Comparison of ENCODE assay signal across 8 cellular contexts in the genomic region with DNA sequence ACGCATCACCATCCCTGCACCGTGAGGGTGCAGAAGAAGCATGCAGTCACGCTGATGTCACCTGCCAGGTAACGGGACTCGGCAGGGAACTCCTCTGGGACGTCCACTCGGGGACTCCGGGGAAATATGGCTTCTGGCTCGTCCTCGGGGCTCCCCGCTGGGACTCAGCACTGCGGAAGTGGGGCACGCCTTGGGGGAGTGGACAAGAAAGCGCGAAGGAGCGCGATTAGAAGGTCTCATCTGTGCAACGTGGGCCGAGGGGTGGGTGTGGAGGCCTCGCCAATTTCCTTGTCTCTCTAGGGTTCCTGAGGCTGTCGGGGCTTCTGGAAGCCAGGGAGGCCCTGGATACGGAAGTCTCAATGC. TPM values are rescaled to one million over a fixed set of nuclear protein-coding genes. Genes with fewer than 3 reads are reported as not detected.
DNase-seq lines count a peak whose midpoint lies in the region; ATAC-seq and TF ChIP-seq lines count a peak whose summit lies in the region.

No MANE protein-coding gene starts in this region.

- H3K9me3 Mint-ChIP-seq in activated CD4-positive, alpha-beta T cell treated with anti-CD3 and anti-CD28 coated beads, Interleukin-2, amount 10 ng/mL, durations not matched to agents 7 days and 5 days: no peaks in the 10 kb centered on the region

- H3K27ac ChIP-seq in DOHH2 (ENCODE audit: low read depth, low read length) (no peak overlapping the region), mesenchymal stem cell (ENCODE audit: low read length, poor library complexity, severe bottlenecking) (peak overlapping the region; percentile 88)

- no peaks in the 10 kb centered on the region for H3K9me2 ChIP-seq in DOHH2 (replicated peaks; ENCODE audit: control insufficient read depth, low read length)

- peak overlapping the region; percentile 58 to 59 for H3K18ac ChIP-seq in mesenchymal stem cell (ENCODE audit: low read depth in 1 of 2, low read length in 2 of 2)

- H3K79me2 ChIP-seq in DOHH2 (ENCODE audit: control insufficient read depth, low read length): peaks cover 70% of the 10 kb centered on the region

- peak overlapping the region; percentile 39 for H2BK120ac ChIP-seq in mesenchymal stem cell (ENCODE audit: low read depth, low read length)

- peaks cover 6% of the 10 kb centered on the region for H3K79me1 ChIP-seq in mesenchymal stem cell (replicated peaks; ENCODE audit: low read length, poor library complexity, severe bottlenecking)

- no peak for ATAC-seq in GM18520 (IDR thresholded peaks at IDR 0.05; ENCODE audit: unreplicated experiment)

- H3K27me3 ChIP-seq in DOHH2 (ENCODE audit: control insufficient read depth, low read length) (no peaks in the 10 kb centered on the region), mesenchymal stem cell (ENCODE audit: control insufficient read depth in 1 of 2, insufficient read depth in 1 of 2, low read length in 2 of 2) (no peaks in the 10 kb centered on the region)

- H3K4ac ChIP-seq in mesenchymal stem cell (ENCODE audit: low read depth in 1 of 2, low read length in 2 of 2): peak overlapping the region in 1 of 2 experiments; percentile 89

- H4K91ac ChIP-seq in mesenchymal stem cell (ENCODE audit: low read length): peak overlapping the region; percentile 28

- WGBS in mesenchymal stem cell: under 1% methylated on average over 22 of the region's 22 CpGs

- peak overlapping the region; percentile 67 for H2BK5ac ChIP-seq in mesenchymal stem cell (ENCODE audit: low read depth, low read length, poor library complexity, severe bottlenecking)

- H3K36me3 Mint-ChIP-seq in activated CD4-positive, alpha-beta T cell treated with anti-CD3 and anti-CD28 coated beads, Interleukin-2, amount 10 ng/mL, durations not matched to agents 7 days and 5 days (ENCODE audit: low read depth): peaks cover 12% of the 10 kb centered on the region

- peaks cover 30% of the 10 kb centered on the region for H4K20me1 ChIP-seq in DOHH2 (ENCODE audit: control insufficient read depth, insufficient read depth, low read depth, low read length)

- peak overlapping the region; percentile 87 for H3K27ac Mint-ChIP-seq in activated CD4-positive, alpha-beta T cell treated with anti-CD3 and anti-CD28 coated beads, Interleukin-2, amount 10 ng/mL, durations not matched to agents 7 days and 5 days

- peak overlapping the region; percentile 77 for H4K8ac ChIP-seq in mesenchymal stem cell (ENCODE audit: low read length)

- no peaks in the 10 kb centered on the region for H3K9me3 ChIP-seq in DOHH2 (ENCODE audit: control insufficient read depth, insufficient read depth, low read length)
- H3K9me3 ChIP-seq in mesenchymal stem cell (ENCODE audit: control insufficient read depth, low read length): no peaks in the 10 kb centered on the region

- H3K4me2 ChIP-seq in DOHH2 (ENCODE audit: low read length) (peak overlapping the region; percentile 77), mesenchymal stem cell (ENCODE audit: low read length, poor library complexity, severe bottlenecking) (peak overlapping the region; percentile 81)

- peak overlapping the region; percentile 66 for H2AFZ ChIP-seq in mesenchymal stem cell (ENCODE audit: low read depth, low read length)

- H3K4me3 Mint-ChIP-seq in activated CD4-positive, alpha-beta T cell treated with anti-CD3 and anti-CD28 coated beads, Interleukin-2, amount 10 ng/mL, durations not matched to agents 7 days and 5 days: peak overlapping the region; percentile 93

- no peak overlapping the region for H3K23ac ChIP-seq in mesenchymal stem cell (ENCODE audit: low read length in 2 of 2)

- H3K14ac ChIP-seq in mesenchymal stem cell (ENCODE audit: low read length in 2 of 2): no peak overlapping the region

- no peak overlapping the region for H2BK12ac ChIP-seq in mesenchymal stem cell (ENCODE audit: low read length in 2 of 2)

- peak overlapping the region; percentile 97 for H3K9ac ChIP-seq in mesenchymal stem cell (ENCODE audit: low read length)

- POLR2A ChIA-PET in activated CD4-positive, alpha-beta T cell treated with anti-CD3 and anti-CD28 coated beads, Interleukin-2, amount 10 ng/mL, durations not matched to agents 7 days and 5 days (lab: Charles Lee): no interaction called here

- peak overlapping the region; percentile 15 for H2BK15ac ChIP-seq in mesenchymal stem cell (ENCODE audit: low read depth, poor library complexity, severe bottlenecking)

- H2AK5ac ChIP-seq in mesenchymal stem cell (ENCODE audit: low read length, severe bottlenecking): peak overlapping the region; percentile 20

- H3K36me3 ChIP-seq in DOHH2 (ENCODE audit: control insufficient read depth, low read length): peaks cover 34% of the 10 kb centered on the region
- peaks cover 0 to 6% of the 10 kb centered on the region in 2 experiments for H3K36me3 ChIP-seq in mesenchymal stem cell (ENCODE audit: control insufficient read depth in 1 of 2, insufficient read depth in 2 of 2, low read depth in 1 of 2, low read length in 2 of 2)

- H3K27me3 Mint-ChIP-seq in activated CD4-positive, alpha-beta T cell treated with anti-CD3 and anti-CD28 coated beads, Interleukin-2, amount 10 ng/mL, durations not matched to agents 7 days and 5 days: no peaks in the 10 kb centered on the region

- H3K4me3 ChIP-seq in DOHH2 (ENCODE audit: low read length) (peak overlapping the region; percentile 93), mesenchymal stem cell (ENCODE audit: insufficient read depth in 1 of 2, low read depth in 1 of 2, low read length in 2 of 2) (peak overlapping the region; percentile 77 to 94)

- H3K4me1 ChIP-seq in DOHH2 (ENCODE audit: control insufficient read depth, low read length) (peaks cover 53% of the 10 kb centered on the region), mesenchymal stem cell (ENCODE audit: control insufficient read depth, insufficient read depth, low read depth, low read length) (peaks cover 4% of the 10 kb centered on the region)

- CTCF ChIA-PET in activated CD4-positive, alpha-beta T cell treated with anti-CD3 and anti-CD28 coated beads, Interleukin-2, amount 10 ng/mL, durations not matched to agents 7 days and 5 days (lab: Charles Lee): interaction anchor here (1.2 kb wide), 1 partner anchor 224 kb away, joined by 3 read pairs; the partner anchor contains the start of gene CRPPA

- DNase-seq in NCI-H2107 (lab: John Stamatoyannopoulos, UW) (peak; percentile 23), dermis blood vessel endothelial cell (peak; percentile 31), mesenchymal stem cell (peak; percentile 73), DMS153 treated with DMSO at 0.1 percent for 48 hours (lab: John Stamatoyannopoulos, UW; ENCODE audit: unreplicated experiment) (no peak)
- peak; percentile 63 for DNase-seq in activated CD4-positive, alpha-beta T cell treated with anti-CD3 and anti-CD28 coated beads, Interleukin-2, amount 10 ng/mL, durations not matched to agents 7 days and 5 days
- DNase-seq in stimulated activated CD8-positive, alpha-beta memory T cell treated with anti-CD3 and anti-CD28 coated beads, Interleukin-7, amount 100 ng/mL, for 24 hours (ENCODE audit: low read depth): peak; percentile 14

- H3K4me1 Mint-ChIP-seq in activated CD4-positive, alpha-beta T cell treated with anti-CD3 and anti-CD28 coated beads, Interleukin-2, amount 10 ng/mL, durations not matched to agents 7 days and 5 days: peaks cover 42% of the 10 kb centered on the region

- no peak for TF ChIP-seq CTCF in DOHH2 (IDR thresholded peaks at IDR 0.05; ENCODE audit: low read depth, low read length, poor library complexity, severe bottlenecking)

- peaks cover 19% of the 10 kb centered on the region for H3F3A ChIP-seq in DOHH2 (ENCODE audit: control insufficient read depth, insufficient read depth)

RNA-seq across cellular contexts. Expression of gene ANKMY2, which starts 0.9 kb away (rescaled TPM):
- total RNA-seq in activated CD4-positive, alpha-beta T cell treated with anti-CD3 and anti-CD28 coated beads, Interleukin-2, amount 10 ng/mL, durations not matched to agents 7 days and 5 days: 10 to 100 TPM in 1 of 2 experiments, 1 to 10 TPM in 1; 9.8 to 10.3 TPM
- 14.6 and 16.3 TPM in 2 replicates for total RNA-seq in dermis blood vessel endothelial cell
- 15.2 TPM for polyA plus RNA-seq in mesenchymal stem cell (2013, experiment 1 of 2)
- 15.9 TPM for polyA plus RNA-seq in mesenchymal stem cell (2013, experiment 2 of 2)

RNA-seq across cellular contexts. Expression of gene BZW2, which starts 1.4 kb away (rescaled TPM):
- total RNA-seq in activated CD4-positive, alpha-beta T cell treated with anti-CD3 and anti-CD28 coated beads, Interleukin-2, amount 10 ng/mL, durations not matched to agents 7 days and 5 days: 10 to 100 TPM; 51.3 to 61.2 TPM
- total RNA-seq in dermis blood vessel endothelial cell: 134 and 208 TPM in 2 replicates
- 47.8 TPM for polyA plus RNA-seq in mesenchymal stem cell (2013, experiment 1 of 2)
- polyA plus RNA-seq in mesenchymal stem cell (2013, experiment 2 of 2): 48.5 TPM
